Comparison of ENCODE assay signal across 13 cellular contexts in genomic region chr11:35007277-35007676, GRCh38.
DNase-seq lines count a peak whose midpoint lies in the region; ATAC-seq and TF ChIP-seq lines count a peak whose summit lies in the region.
"Had no signal": no experiment of that assay in that cellular context is flagged by ENCODE, and none has a peak within 500 bp of the region (broad histone marks: within the 10 kb centered on the region; RNA-seq: fewer than 3 reads in every experiment).

No MANE protein-coding gene starts in this region.

- H3K56ac ChIP-seq in IMR-90 (ENCODE audit: extremely low read depth, insufficient read depth, low read length), result no peak overlapping the region

- intact Hi-C loops in IMR-90 (cut with micrococcal nuclease), result loop anchor here (10.0 kb wide), 1 partner anchor 298 kb away; no protein-coding TSS in a partner anchor
- intact Hi-C loops in activated CD4-positive, alpha-beta T cell treated with anti-CD3 and anti-CD28 coated beads for 36 hours (cut with DNase I, micrococcal nuclease), result no loop called here

- CTCF ChIA-PET in IMR-90 (lab: Yijun Ruan, JAX), result interaction anchor here (0.6 kb wide), 1 partner anchor 76 kb away, joined by 3 read pairs; no protein-coding TSS in a partner anchor
- CTCF ChIA-PET in activated CD4-positive, alpha-beta T cell treated with anti-CD3 and anti-CD28 coated beads for 36 hours (lab: Charles Lee), result interaction anchor here (0.6 to 2.3 kb wide), 7 partner anchors 10 to 159 kb away, joined by 3 to 9 read pairs (median 3); no protein-coding TSS in a partner anchor

- H3K36me3 ChIP-seq in IMR-90 (ENCODE audit: control insufficient read depth, insufficient read depth, low read length), result no peaks in the 10 kb centered on the region
- no peaks in the 10 kb centered on the region for H3K36me3 ChIP-seq in endodermal cell (ENCODE audit: control insufficient read depth, insufficient read depth, low read length)
- H3K36me3 ChIP-seq: colonic mucosa had no signal

- TF ChIP-seq CTCF in GM12864 (IDR thresholded peaks at IDR 0.05; ENCODE audit: low read depth, low read length, missing control alignments), result no peak
- no peak for TF ChIP-seq CTCF in IMR-90 (conservative IDR thresholded peaks at IDR 0.05; ENCODE audit: low read depth, low read length)
- no peak for TF ChIP-seq CTCF in endodermal cell (conservative IDR thresholded peaks at IDR 0.05)

- H3K27ac ChIP-seq in IMR-90 (ENCODE audit: insufficient read depth, low read length), result no peak overlapping the region
- H3K27ac ChIP-seq in endodermal cell (ENCODE audit: low read depth, low read length), result no peak overlapping the region
- H3K27ac ChIP-seq: C4-2B, colonic mucosa had no signal

- ATAC-seq in GM19324 (IDR thresholded peaks at IDR 0.05; ENCODE audit: low FRiP score, unreplicated experiment) (peak; percentile 31), HG02840 (IDR thresholded peaks at IDR 0.05; ENCODE audit: low FRiP score, unreplicated experiment) (peak; percentile 56), IMR-90 (ENCODE audit: low read depth) (no peak), esophagus mucosa (no peak)
- ATAC-seq in activated CD4-positive, alpha-beta T cell treated with anti-CD3 and anti-CD28 coated beads for 36 hours, result no peak

- no peak overlapping the region for H3K4ac ChIP-seq in IMR-90 (ENCODE audit: low read depth, low read length)

- peaks cover 12% of the 10 kb centered on the region for H3K9me1 ChIP-seq in IMR-90 (ENCODE audit: insufficient read depth, low read length)

- no peak for TF ChIP-seq POLR2A in IMR-90 (IDR thresholded peaks at IDR 0.05; ENCODE audit: low read depth, low read length)

- no peaks in the 10 kb centered on the region for H3K36me3 Mint-ChIP-seq in activated CD4-positive, alpha-beta T cell treated with anti-CD3 and anti-CD28 coated beads for 36 hours (ENCODE audit: low read depth)
- H3K36me3 Mint-ChIP-seq in endodermal cell (ENCODE audit: low read depth), result no peaks in the 10 kb centered on the region
- H3K36me3 Mint-ChIP-seq: activated naive CD4-positive, alpha-beta T cell treated with anti-CD3 and anti-CD28 coated beads, Interleukin-2, amount 50 U/mL, for 24 hours had no signal

- H3K4me1 Mint-ChIP-seq in activated CD4-positive, alpha-beta T cell treated with anti-CD3 and anti-CD28 coated beads for 36 hours, result peaks cover 60% of the 10 kb centered on the region
- H3K4me1 Mint-ChIP-seq in endodermal cell, result peaks cover 45% of the 10 kb centered on the region

- no peak for TF ChIP-seq RAD21 in IMR-90 (IDR thresholded peaks at IDR 0.05; ENCODE audit: low read length)

- no peak overlapping the region for H2AK5ac ChIP-seq in IMR-90 (ENCODE audit: low read depth, low read length)

- no peaks in the 10 kb centered on the region for H4K20me1 ChIP-seq in IMR-90 (ENCODE audit: insufficient read depth, low read length)

- no peak overlapping the region for H4K8ac ChIP-seq in IMR-90 (ENCODE audit: low read depth in 2 of 2, low read length in 2 of 2)

- H3K18ac ChIP-seq in IMR-90 (ENCODE audit: low read depth, low read length), result no peak overlapping the region; the same call in 1 of the 2 replicates

- no peak overlapping the region for H3K23ac ChIP-seq in IMR-90 (ENCODE audit: low read depth, low read length)

- H3K4me3 ChIP-seq in GM12864 (ENCODE audit: low read depth, low read length) (no peak overlapping the region), IMR-90 (ENCODE audit: insufficient read depth, low read depth, low read length) (no peak overlapping the region), endodermal cell (ENCODE audit: low read length) (no peak overlapping the region)
- H3K4me3 ChIP-seq: colonic mucosa had no signal

- H3K27ac Mint-ChIP-seq in activated CD4-positive, alpha-beta T cell treated with anti-CD3 and anti-CD28 coated beads for 36 hours, result no peak overlapping the region
- H3K27ac Mint-ChIP-seq in endodermal cell, result no peak overlapping the region
- H3K27ac Mint-ChIP-seq: activated naive CD4-positive, alpha-beta T cell treated with anti-CD3 and anti-CD28 coated beads, Interleukin-2, amount 50 U/mL, for 24 hours had no signal

- no peak overlapping the region for H3K9ac ChIP-seq in IMR-90 (ENCODE audit: low read depth, low read length)
- no peak overlapping the region for H3K9ac ChIP-seq in endodermal cell (ENCODE audit: extremely low read depth, low read length, poor library complexity, severe bottlenecking)

- H3K27me3 Mint-ChIP-seq in activated CD4-positive, alpha-beta T cell treated with anti-CD3 and anti-CD28 coated beads for 36 hours, result peaks cover 6% of the 10 kb centered on the region
- H3K27me3 Mint-ChIP-seq in endodermal cell (ENCODE audit: insufficient read depth), result no peaks in the 10 kb centered on the region
- H3K27me3 Mint-ChIP-seq: activated naive CD4-positive, alpha-beta T cell treated with anti-CD3 and anti-CD28 coated beads, Interleukin-2, amount 50 U/mL, for 24 hours had no signal

- in situ Hi-C loops in IMR-90 (cut with MboI; ENCODE audit: low sequenced_read_pairs), result no loop called here

- no peak overlapping the region for H2BK20ac ChIP-seq in IMR-90 (ENCODE audit: low read depth, low read length)

- H4K5ac ChIP-seq in IMR-90 (ENCODE audit: low read depth, low read length), result no peak overlapping the region

- H3K27me3 ChIP-seq in IMR-90 (ENCODE audit: control insufficient read depth, insufficient read depth, low read length) (no peaks in the 10 kb centered on the region), endodermal cell (ENCODE audit: control insufficient read depth, insufficient read depth, low read length, poor library complexity, severe bottlenecking) (no peaks in the 10 kb centered on the region)
- H3K27me3 ChIP-seq: colonic mucosa had no signal

- H3K14ac ChIP-seq in IMR-90 (replicated peaks; ENCODE audit: low read depth, low read length), result no peak overlapping the region

- H3K9me3 Mint-ChIP-seq in activated CD4-positive, alpha-beta T cell treated with anti-CD3 and anti-CD28 coated beads for 36 hours (ENCODE audit: low read depth), result no peaks in the 10 kb centered on the region
- no peaks in the 10 kb centered on the region for H3K9me3 Mint-ChIP-seq in endodermal cell
- H3K9me3 Mint-ChIP-seq: activated naive CD4-positive, alpha-beta T cell treated with anti-CD3 and anti-CD28 coated beads, Interleukin-2, amount 50 U/mL, for 24 hours had no signal

- no peak overlapping the region for H2AK9ac ChIP-seq in IMR-90 (replicated peaks; ENCODE audit: low read depth, low read length, poor library complexity)

- H3K4me2 ChIP-seq in IMR-90 (ENCODE audit: low read depth, low read length), result no peak overlapping the region

- POLR2A ChIA-PET in IMR-90 (lab: Charles Lee; ENCODE audit: unreplicated experiment), result no interaction called here
- POLR2A ChIA-PET in activated CD4-positive, alpha-beta T cell treated with anti-CD3 and anti-CD28 coated beads for 36 hours (lab: Charles Lee), result interaction anchor here (0.7 to 1.9 kb wide), 2 partner anchors 59 to 138 kb away, joined by 5 to 6 read pairs; no protein-coding TSS in a partner anchor

- peaks cover 6 to 19% of the 10 kb centered on the region in 2 experiments; a peak in 2 of 4 replicates for H3K79me1 ChIP-seq in IMR-90 (ENCODE audit: low read depth in 1 of 2, low read length in 2 of 2)

- no peak overlapping the region for H3K4me3 Mint-ChIP-seq in activated CD4-positive, alpha-beta T cell treated with anti-CD3 and anti-CD28 coated beads for 36 hours
- H3K4me3 Mint-ChIP-seq in endodermal cell, result no peak overlapping the region
- H3K4me3 Mint-ChIP-seq: activated naive CD4-positive, alpha-beta T cell treated with anti-CD3 and anti-CD28 coated beads, Interleukin-2, amount 50 U/mL, for 24 hours had no signal

- H2BK5ac ChIP-seq in IMR-90 (ENCODE audit: low read depth, low read length, poor library complexity, severe bottlenecking), result no peak overlapping the region

- no peak overlapping the region for H2BK120ac ChIP-seq in IMR-90 (ENCODE audit: low read depth, low read length)

- H4K91ac ChIP-seq in IMR-90 (ENCODE audit: insufficient read depth, low read depth, low read length), result no peak overlapping the region

- no CpG with 5 or more reads among the region's 2 CpGs for WGBS in IMR-90 (ENCODE audit: extremely low coverage in 2 of 2, insufficient read length in 1 of 2), 2 experiments
- 85 to 100% methylated on average over 1 to 2 of the region's 2 CpGs for WGBS in endodermal cell (ENCODE audit: insufficient coverage in 1 of 2, insufficient read length in 1 of 2), 2 experiments

- H2BK15ac ChIP-seq in IMR-90 (ENCODE audit: low read depth, low read length), result 0 out of 3 replicates have a peak overlapping the region, but pooled peaks have one; percentile 41

- no peak overlapping the region for H2AFZ ChIP-seq in IMR-90 (replicated peaks; ENCODE audit: low read length, poor library complexity)

- dilution Hi-C loops in IMR-90 (cut with HindIII; ENCODE audit: low sequenced_read_pairs, unreplicated experiment), result no loop called here

- H3K4me1 ChIP-seq in IMR-90 (ENCODE audit: control insufficient read depth, insufficient read depth, low read length), result peaks cover 21% of the 10 kb centered on the region
- peaks cover 8% of the 10 kb centered on the region for H3K4me1 ChIP-seq in endodermal cell (ENCODE audit: control insufficient read depth, insufficient read depth, low read length)

- BruUV-seq in IMR-90 (replicated peaks; lab: Mats Ljungman, UMichigan), result no TSS peak

- DNase-seq in GM12864 (ENCODE audit: low read depth) (peak; percentile 59), IMR-90 (no peak), endodermal cell (no peak), AG20443 (ENCODE audit: low spot score) (no peak)
- DNase-seq in activated CD4-positive, alpha-beta T cell treated with anti-CD3 and anti-CD28 coated beads for 36 hours, result no peak
- DNase-seq: colonic mucosa, NCI-H187, retina had no signal

- H3K9me3 ChIP-seq in IMR-90 (ENCODE audit: control insufficient read depth, insufficient read depth, low read length) (no peaks in the 10 kb centered on the region), endodermal cell (ENCODE audit: control insufficient read depth, low read length) (no peaks in the 10 kb centered on the region)
- H3K9me3 ChIP-seq: colonic mucosa had no signal

TF ChIP-seq in IMR-90, 13 proteins besides CTCF, POLR2A, EP300 and RAD21 (continues in another document):
- no peak for TF ChIP-seq USF2 (IDR thresholded peaks at IDR 0.05; ENCODE audit: low read depth, low read length)
- TF ChIP-seq MAZ (IDR thresholded peaks at IDR 0.05; ENCODE audit: borderline replicate concordance, low read depth, low read length), result no peak
- TF ChIP-seq RCOR1 (IDR thresholded peaks at IDR 0.05; ENCODE audit: insufficient replicate concordance, low read length), result no peak
- TF ChIP-seq MAFK (IDR thresholded peaks at IDR 0.05; ENCODE audit: low read depth, low read length), result no peak
- no peak for TF ChIP-seq MXI1 (IDR thresholded peaks at IDR 0.05; ENCODE audit: borderline replicate concordance, low read depth, low read length)
- no peak for TF ChIP-seq SMC3 (IDR thresholded peaks at IDR 0.05; ENCODE audit: low read depth, low read length)
- TF ChIP-seq NFE2L2 (IDR thresholded peaks at IDR 0.05; ENCODE audit: low read depth, low read length), result no peak

Comparison
In these comparisons a context has a peak if more than half of its experiments do, and no peak if none do; other contexts are left out.
1. ATAC-seq: peak in GM19324 (single experiment) and HG02840 (single experiment); none in IMR-90 (single experiment), esophagus mucosa (single experiment) and activated CD4-positive, alpha-beta T cell treated with anti-CD3 and anti-CD28 coated beads for 36 hours (single experiment).